Comparison of ENCODE assay signal across 9 cellular contexts in genomic region chr3:111392911-111393351, GRCh38.
DNase-seq lines count a peak whose midpoint lies in the region; TF ChIP-seq lines count a peak whose summit lies in the region.
"Had no signal": no experiment of that assay in that cellular context is flagged by ENCODE, and none has a peak within 500 bp of the region (broad histone marks: within the 10 kb centered on the region; RNA-seq: fewer than 3 reads in every experiment).

No MANE protein-coding gene starts in this region.

- no peaks in the 10 kb centered on the region for H3K79me2 ChIP-seq in smooth muscle cell (ENCODE audit: low read depth)

- H3K4me1 ChIP-seq in effector memory CD4-positive, alpha-beta T cell (ENCODE audit: control insufficient read depth, insufficient read depth, low read length, poor library complexity, severe bottlenecking), result no peaks in the 10 kb centered on the region
- H3K4me1 ChIP-seq in smooth muscle cell (ENCODE audit: low read depth), result no peaks in the 10 kb centered on the region

- no peaks in the 10 kb centered on the region for H3K36me3 ChIP-seq in effector memory CD4-positive, alpha-beta T cell (ENCODE audit: control insufficient read depth, insufficient read depth, low read length)
- no peaks in the 10 kb centered on the region for H3K36me3 ChIP-seq in smooth muscle cell (ENCODE audit: low read depth)

- DNase-seq in CD1c-positive myeloid dendritic cell (ENCODE audit: extremely low spot score) (peak; percentile 20), H4 (ENCODE audit: low spot score) (peak; percentile 34), T-helper 22 cell (ENCODE audit: low read depth) (peak; percentile 27), cerebellar cortex (ENCODE audit: low spot score) (no peak), nucleus accumbens (lab: John Stamatoyannopoulos, UW) (no peak), NCI-H1417 (lab: John Stamatoyannopoulos, UW) (no peak), smooth muscle cell (lab: John Stamatoyannopoulos, UW; ENCODE audit: unreplicated experiment) (no peak)
- peak in 2 of 3 donors; percentile 27 to 34 for DNase-seq in effector memory CD4-positive, alpha-beta T cell
- DNase-seq: NCI-H1930 had no signal

- no peaks in the 10 kb centered on the region for H3K27me3 ChIP-seq in effector memory CD4-positive, alpha-beta T cell (replicated peaks; ENCODE audit: control insufficient read depth, insufficient read depth, low read length, poor library complexity, severe bottlenecking)
- H3K27me3 ChIP-seq in smooth muscle cell (ENCODE audit: low read depth), result no peaks in the 10 kb centered on the region

- H3K9ac ChIP-seq in smooth muscle cell (ENCODE audit: low read depth), result no peak overlapping the region

- H3K9me3 ChIP-seq in effector memory CD4-positive, alpha-beta T cell (ENCODE audit: control insufficient read depth, low read length), result no peaks in the 10 kb centered on the region
- H3K9me3 ChIP-seq in smooth muscle cell (replicated peaks; ENCODE audit: low read depth), result peaks cover 4% of the 10 kb centered on the region

- no peak overlapping the region for H3K27ac ChIP-seq in effector memory CD4-positive, alpha-beta T cell (ENCODE audit: insufficient read depth, low read length, poor library complexity, severe bottlenecking)
- no peak overlapping the region for H3K27ac ChIP-seq in smooth muscle cell (ENCODE audit: low read depth)

- H2AFZ ChIP-seq in smooth muscle cell (ENCODE audit: low read depth), result no peak overlapping the region

- 68% methylated on average over 2 of the region's 2 CpGs for WGBS in smooth muscle cell (ENCODE audit: low lambda C conversion rate)

- H3K4me2 ChIP-seq in smooth muscle cell, result no peak overlapping the region

- no peaks in the 10 kb centered on the region for H4K20me1 ChIP-seq in smooth muscle cell (ENCODE audit: low read depth)

- TF ChIP-seq CTCF in smooth muscle cell (IDR thresholded peaks at IDR 0.05; ENCODE audit: borderline replicate concordance, insufficient read depth, poor library complexity, severe bottlenecking), result no peak

- no peaks in the 10 kb centered on the region for H3F3A ChIP-seq in smooth muscle cell (ENCODE audit: low read depth)

- no peak overlapping the region for H3K4me3 ChIP-seq in effector memory CD4-positive, alpha-beta T cell (ENCODE audit: insufficient read depth, low read depth, low read length, poor library complexity, severe bottlenecking)
- no peak overlapping the region for H3K4me3 ChIP-seq in smooth muscle cell

Comparison
In these comparisons a context has a peak if more than half of its experiments do, and no peak if none do; other contexts are left out.
1. DNase-seq: peak in CD1c-positive myeloid dendritic cell (single experiment), H4 (single experiment), T-helper 22 cell (single experiment) and effector memory CD4-positive, alpha-beta T cell (2 of 3); none in cerebellar cortex (single experiment), nucleus accumbens (0 of 56), NCI-H1417 (0 of 3) and smooth muscle cell (single experiment).